In genomic region chr10:73495226-73495883, GRCh38 we compare ENCODE assay signal across 8 cellular contexts.
A peak's percentile ranks its signal among the peaks of the same experiment; 100 is the strongest.
DNase-seq lines count a peak whose midpoint lies in the region; ATAC-seq and TF ChIP-seq lines count a peak whose summit lies in the region.

No MANE protein-coding gene starts in this region.

- peaks cover 14% of the 10 kb centered on the region for H3K36me3 ChIP-seq in DOHH2 (ENCODE audit: control insufficient read depth, low read length)
- peaks cover 2% of the 10 kb centered on the region; the same call in 1 of the 2 replicates for H3K36me3 ChIP-seq in RWPE2 (ENCODE audit: low read depth)
- H3K36me3 ChIP-seq in neuron (ENCODE audit: insufficient read depth, low read length): peaks cover 25% of the 10 kb centered on the region

- peaks cover 32% of the 10 kb centered on the region for H3K4me1 ChIP-seq in DOHH2 (ENCODE audit: control insufficient read depth, low read length)
- peaks cover 21% of the 10 kb centered on the region for H3K4me1 ChIP-seq in RWPE2 (ENCODE audit: insufficient read depth, poor library complexity, severe bottlenecking)
- H3K4me1 ChIP-seq in neuron (ENCODE audit: insufficient read depth, low read length): peaks cover 16% of the 10 kb centered on the region

- TF ChIP-seq CTCF in DOHH2 (IDR thresholded peaks at IDR 0.05; ENCODE audit: low read depth, low read length, poor library complexity, severe bottlenecking) (no peak), RWPE2 (IDR thresholded peaks at IDR 0.05; ENCODE audit: poor library complexity, severe bottlenecking) (no peak)

- peaks cover 57% of the 10 kb centered on the region for H3K79me2 ChIP-seq in DOHH2 (ENCODE audit: control insufficient read depth, low read length)

- no peaks in the 10 kb centered on the region for H3K27me3 ChIP-seq in DOHH2 (ENCODE audit: control insufficient read depth, low read length)
- no peaks in the 10 kb centered on the region for H3K27me3 ChIP-seq in RWPE2 (ENCODE audit: insufficient read depth, poor library complexity, severe bottlenecking)
- no peaks in the 10 kb centered on the region for H3K27me3 ChIP-seq in neuron (ENCODE audit: insufficient read depth, low read length)

- H3K4me3 ChIP-seq in DOHH2 (ENCODE audit: low read length): peak overlapping the region; percentile 80
- H3K4me3 ChIP-seq in RWPE2 (ENCODE audit: severe bottlenecking): peak overlapping the region; percentile 81
- peak overlapping the region; percentile 97 for H3K4me3 ChIP-seq in neuron (ENCODE audit: low read length)

- H4K20me1 ChIP-seq in DOHH2 (ENCODE audit: control insufficient read depth, insufficient read depth, low read depth, low read length): peaks cover 6% of the 10 kb centered on the region; the same call in 1 of the 2 replicates

- no peak overlapping the region for H2AFZ ChIP-seq in neuron (ENCODE audit: low read depth, low read length)

- peak; percentile 91 for ATAC-seq in GM21529 (IDR thresholded peaks at IDR 0.05; ENCODE audit: unreplicated experiment)
- peak; percentile 91 for ATAC-seq in RWPE2 (ENCODE audit: low read depth)

- H3K27ac ChIP-seq in DOHH2 (ENCODE audit: low read depth, low read length) (peak overlapping the region; percentile 70), RWPE2 (ENCODE audit: poor library complexity, severe bottlenecking) (peak overlapping the region; percentile 83)

- no peaks in the 10 kb centered on the region for H3K9me2 ChIP-seq in DOHH2 (replicated peaks; ENCODE audit: control insufficient read depth, low read length)

- H3F3A ChIP-seq in DOHH2 (ENCODE audit: control insufficient read depth, insufficient read depth): no peaks in the 10 kb centered on the region; the same call in 1 of the 2 replicates

- DNase-seq in HuH-7.5 (ENCODE audit: low spot score) (peak; percentile 80), RWPE2 (ENCODE audit: low spot score) (peak; percentile 93), fibroblast of the conjunctiva (ENCODE audit: low read depth) (peak; percentile 72), stromal cell of bone marrow (ENCODE audit: low read depth) (peak; percentile 47)
- peak; percentile 90 for DNase-seq in activated effector memory CD4-positive, alpha-beta T cell treated with Interleukin-2 at 50 U/mL for 16 hours

- peak overlapping the region; percentile 65 for H3K4me2 ChIP-seq in DOHH2 (ENCODE audit: low read length)

- H3K9me3 ChIP-seq in DOHH2 (ENCODE audit: control insufficient read depth, insufficient read depth, low read length) (no peaks in the 10 kb centered on the region), RWPE2 (ENCODE audit: severe bottlenecking) (no peaks in the 10 kb centered on the region), neuron (ENCODE audit: low read length) (no peaks in the 10 kb centered on the region)

Comparison
In these comparisons a context has a peak if more than half of its experiments do, and no peak if none do; other contexts are left out.
1. Peak in every context shown above with its lines: DNase-seq, ATAC-seq, H3K4me3 ChIP-seq and H3K27ac ChIP-seq.